In genomic region chr11:129239207-129239606, GRCh38 we compare ENCODE assay signal across 1 cellular context.
TF ChIP-seq lines count a peak whose summit lies in the region.

No MANE protein-coding gene starts in this region.

TF ChIP-seq in GM12878, 131 proteins besides CTCF, POLR2A, EP300 and RAD21 (continued from another document):
- TF ChIP-seq HDAC6 (IDR thresholded peaks at IDR 0.05; ENCODE audit: unreplicated experiment) = no peak
- no peak for TF ChIP-seq EED (IDR thresholded peaks at IDR 0.05; ENCODE audit: low read depth)
